ENCODE assay signal across 23 cellular contexts in genomic region chr11:78111298-78111697, GRCh38. TPM values are rescaled to one million over a fixed set of nuclear protein-coding genes. Genes with fewer than 3 reads are reported as not detected.
DNase-seq lines count a peak whose midpoint lies in the region; ATAC-seq and TF ChIP-seq lines count a peak whose summit lies in the region.
"Had no signal": no experiment of that assay in that cellular context is flagged by ENCODE, and none has a peak within 500 bp of the region (broad histone marks: within the 10 kb centered on the region; RNA-seq: fewer than 3 reads in every experiment).

No MANE protein-coding gene starts in this region.

- WGBS in GM23248 (ENCODE audit: low coverage in 1 of 2, low lambda C conversion rate in 2 of 2, missing lambda C conversion rate in 2 of 2), 2 experiments: 95 to 100% methylated on average over 2 of the region's 2 CpGs

- H3F3A ChIP-seq in GM23248 (ENCODE audit: insufficient read depth): peaks cover 14% of the 10 kb centered on the region

- H3K9me3 ChIP-seq in GM23248 (ENCODE audit: low read depth): no peaks in the 10 kb centered on the region

- peak overlapping the region; percentile 47; the same call in 1 of the 2 replicates for H3K27ac Mint-ChIP-seq in HFFc6
- peak overlapping the region in 4 of 5 experiments; percentile 78 to 96 (median 90) for H3K27ac Mint-ChIP-seq in brain
- no peak overlapping the region for H3K27ac Mint-ChIP-seq in activated CD4-positive, alpha-beta memory T cell treated with anti-CD3 and anti-CD28 coated beads for 36 hours
- H3K27ac Mint-ChIP-seq: GM23338, H9 had no signal

- H3K9me2 ChIP-seq in GM23248 (ENCODE audit: insufficient read depth): no peaks in the 10 kb centered on the region

- no peak overlapping the region for H3K9ac ChIP-seq in GM23248

- ATAC-seq in left lobe of liver (peak; percentile 98), HG02798 (IDR thresholded peaks at IDR 0.05; ENCODE audit: poor library complexity, unreplicated experiment) (no peak), GM18858 (IDR thresholded peaks at IDR 0.05; ENCODE audit: unreplicated experiment) (no peak)
- ATAC-seq: GM23338, HCT116 had no signal

- no peaks in the 10 kb centered on the region for H3K79me2 ChIP-seq in GM23248 (ENCODE audit: insufficient read depth)

- no peak for DNase-seq in GM23248
- DNase-seq in HFFc6: no peak
- no peak for DNase-seq in left lobe of liver (ENCODE audit: low spot score)
- no peak for DNase-seq in activated CD4-positive, alpha-beta memory T cell treated with anti-CD3 and anti-CD28 coated beads for 36 hours
- DNase-seq: C1 segment of cervical spinal cord; Calu3; CD4-positive, alpha-beta memory T cell; COR-L47; DMS53; DMS79 treated with DMSO at 0.1 percent for 48 hours; GF-D8; H9 had no signal

- H3K36me3 ChIP-seq in GM23248 (ENCODE audit: low read depth): peaks cover 12% of the 10 kb centered on the region; the same call in 1 of the 2 replicates

- H3K4me3 ChIP-seq in GM23248: no peak overlapping the region
- H3K4me3 ChIP-seq: GM23338 had no signal

- no peak overlapping the region for H2AFZ ChIP-seq in GM23248
- H2AFZ ChIP-seq: GM23338 had no signal

- intact Hi-C loops in activated CD4-positive, alpha-beta memory T cell treated with anti-CD3 and anti-CD28 coated beads for 36 hours (cut with micrococcal nuclease): no loop called here

- H3K4me3 Mint-ChIP-seq in HFFc6 (no peak overlapping the region), brain (no peak overlapping the region)
- no peak overlapping the region for H3K4me3 Mint-ChIP-seq in activated CD4-positive, alpha-beta memory T cell treated with anti-CD3 and anti-CD28 coated beads for 36 hours
- H3K4me3 Mint-ChIP-seq: CD4-positive, alpha-beta memory T cell; GM23338; H9 had no signal

- POLR2A ChIA-PET in activated CD4-positive, alpha-beta memory T cell treated with anti-CD3 and anti-CD28 coated beads for 36 hours (lab: Charles Lee): no interaction called here

- H3K27ac ChIP-seq in GM23248: peak overlapping the region; percentile 11

- in situ Hi-C loops in GM23248 (cut with MboI): no loop called here

- H3K4me2 ChIP-seq in GM23248 (ENCODE audit: unreplicated experiment): no peak overlapping the region
- H3K4me2 ChIP-seq: GM23338 had no signal

- CTCF ChIA-PET in activated CD4-positive, alpha-beta memory T cell treated with anti-CD3 and anti-CD28 coated beads for 36 hours (lab: Charles Lee): no interaction called here

- H3K36me3 Mint-ChIP-seq in HFFc6 (ENCODE audit: low read depth) (peaks cover 18% of the 10 kb centered on the region), brain (peaks cover 27% of the 10 kb centered on the region)
- H3K36me3 Mint-ChIP-seq in activated CD4-positive, alpha-beta memory T cell treated with anti-CD3 and anti-CD28 coated beads for 36 hours: peaks cover 26% of the 10 kb centered on the region

- no peaks in the 10 kb centered on the region for H4K20me1 ChIP-seq in GM23248 (ENCODE audit: insufficient read depth)

- H3K27me3 Mint-ChIP-seq in HFFc6 (ENCODE audit: insufficient read depth) (no peaks in the 10 kb centered on the region), brain (no peaks in the 10 kb centered on the region)
- no peaks in the 10 kb centered on the region for H3K27me3 Mint-ChIP-seq in activated CD4-positive, alpha-beta memory T cell treated with anti-CD3 and anti-CD28 coated beads for 36 hours
- H3K27me3 Mint-ChIP-seq: CD4-positive, alpha-beta memory T cell had no signal

- peaks cover 13% of the 10 kb centered on the region for H3K4me1 ChIP-seq in GM23248 (ENCODE audit: insufficient read depth)

- H3K4me1 Mint-ChIP-seq in HFFc6 (ENCODE audit: low read depth): peaks cover 23% of the 10 kb centered on the region
- peaks cover 40% of the 10 kb centered on the region for H3K4me1 Mint-ChIP-seq in brain
- H3K4me1 Mint-ChIP-seq in activated CD4-positive, alpha-beta memory T cell treated with anti-CD3 and anti-CD28 coated beads for 36 hours (ENCODE audit: low read depth): no peaks in the 10 kb centered on the region
- H3K4me1 Mint-ChIP-seq: CD4-positive, alpha-beta memory T cell; GM23338; H9 had no signal

- no peaks in the 10 kb centered on the region for H3K27me3 ChIP-seq in GM23248 (replicated peaks; ENCODE audit: insufficient read depth)

- no peaks in the 10 kb centered on the region for H3K9me3 Mint-ChIP-seq in HFFc6
- H3K9me3 Mint-ChIP-seq in brain: peaks cover 0 to 3% (median 0%) of the 10 kb centered on the region in 5 experiments
- H3K9me3 Mint-ChIP-seq in activated CD4-positive, alpha-beta memory T cell treated with anti-CD3 and anti-CD28 coated beads for 36 hours: no peaks in the 10 kb centered on the region
- H3K9me3 Mint-ChIP-seq: CD4-positive, alpha-beta memory T cell; GM23338; H9 had no signal

- no peak for TF ChIP-seq CTCF in HFFc6 (IDR thresholded peaks at IDR 0.05)
- no peak for TF ChIP-seq CTCF in brain (conservative IDR thresholded peaks at IDR 0.05)

RNA-seq across cellular contexts. Expression of gene ALG8, which starts 28.1 kb away (rescaled TPM):
- total RNA-seq in GM23248 (2014; rRNA removed; shearing (Covaris generic)): 41.6 and 42.2 TPM in 2 replicates
- polyA plus RNA-seq in GM23248 (2016; fragmentation: Nextera tagmentation; extraction: Ambion mirVana) (57.2 and 59.9 TPM in 2 replicates), brain (ENCODE audit: insufficient read depth, low read depth, low replicate concordance) (26.2 TPM)
- total RNA-seq in HFFc6 (2021; fragmentation: NEBNext Ultra II Directional; extraction: Animal tissue kit (Norgen Biotek cat#: 25700)): 10 to 100 TPM; 62.0 to 84.0 (median 69.8) TPM
- total RNA-seq in left lobe of liver: 29.6 TPM
- total RNA-seq in activated CD4-positive, alpha-beta memory T cell treated with anti-CD3 and anti-CD28 coated beads for 36 hours: 10 to 100 TPM; 45.8 to 45.9 TPM

RNA-seq across cellular contexts. Expression of gene NDUFC2, which starts 31.6 kb away (rescaled TPM):
- 69.0 and 86.6 TPM in 2 replicates for total RNA-seq in GM23248 (2014; rRNA removed; shearing (Covaris generic))
- polyA plus RNA-seq in GM23248 (2016; fragmentation: Nextera tagmentation; extraction: Ambion mirVana) (462 and 471 TPM in 2 replicates), brain (ENCODE audit: insufficient read depth, low read depth, low replicate concordance) (335 TPM)
- 100 to 1,000 TPM; 330 to 476 (median 410) TPM for total RNA-seq in HFFc6 (2021; fragmentation: NEBNext Ultra II Directional; extraction: Animal tissue kit (Norgen Biotek cat#: 25700))
- 210 TPM for total RNA-seq in left lobe of liver
- total RNA-seq in activated CD4-positive, alpha-beta memory T cell treated with anti-CD3 and anti-CD28 coated beads for 36 hours: 100 to 1,000 TPM; 209 to 230 TPM

RNA-seq across cellular contexts. Expression of gene THRSP, which starts 47.6 kb away (rescaled TPM):
- total RNA-seq in GM23248 (2014; rRNA removed; shearing (Covaris generic)): not detected in 2 replicates
- polyA plus RNA-seq in GM23248 (2016; fragmentation: Nextera tagmentation; extraction: Ambion mirVana) (not detected in 2 replicates), brain (ENCODE audit: insufficient read depth, low read depth, low replicate concordance) (1.4 TPM)
- not detected for total RNA-seq in HFFc6 (2021; fragmentation: NEBNext Ultra II Directional; extraction: Animal tissue kit (Norgen Biotek cat#: 25700))
- 48.6 TPM for total RNA-seq in left lobe of liver
- not detected for total RNA-seq in activated CD4-positive, alpha-beta memory T cell treated with anti-CD3 and anti-CD28 coated beads for 36 hours
- total RNA-seq: A172; A673; Calu3; CD4-positive, alpha-beta memory T cell; Daoy; G401; GM23338; H4; H9 had no signal
- polyA plus RNA-seq: BJ, GM23338 had no signal

Comparison
In these comparisons a context has a peak if more than half of its experiments do, and no peak if none do; other contexts are left out.
1. RNA of gene THRSP, which starts 47.6 kb away (total RNA-seq): 48.6 TPM in left lobe of liver (single experiment); not detected in HFFc6, not detected in GM23248 and not detected in activated CD4-positive, alpha-beta memory T cell treated with anti-CD3 and anti-CD28 coated beads for 36 hours; every median in the first group is over 10 times any median in the second.